15 cellular contexts compared by ENCODE assay signal in genomic region chr5:140567871-140568270, GRCh38. TPM values are rescaled to one million over a fixed set of nuclear protein-coding genes. Genes with fewer than 3 reads are reported as not detected.
DNase-seq lines count a peak whose midpoint lies in the region; ATAC-seq and TF ChIP-seq lines count a peak whose summit lies in the region.
"Had no signal": no experiment of that assay in that cellular context is flagged by ENCODE, and none has a peak within 500 bp of the region (broad histone marks: within the 10 kb centered on the region; RNA-seq: fewer than 3 reads in every experiment).

No MANE protein-coding gene starts in this region.

- peaks cover 47% of the 10 kb centered on the region for H3K4me1 ChIP-seq in KMS-11 (ENCODE audit: low read depth, poor library complexity, severe bottlenecking)
- peaks cover 76% of the 10 kb centered on the region for H3K4me1 ChIP-seq in psoas muscle

- H2AFZ ChIP-seq in KMS-11 (ENCODE audit: low read depth): no peak overlapping the region

- no peak overlapping the region for H3K4me2 ChIP-seq in KMS-11

- H3K27ac Mint-ChIP-seq in activated T-cell treated with anti-CD3 and anti-CD28 coated beads, Interleukin-2, amount 50 U/mL, for 24 hours: peak overlapping the region; percentile 94
- H3K27ac Mint-ChIP-seq in central memory CD8-positive, alpha-beta T cell (ENCODE audit: low read depth): peak overlapping the region; percentile 94

- no peaks in the 10 kb centered on the region for H4K20me1 ChIP-seq in KMS-11 (ENCODE audit: insufficient read depth)

- WGBS in psoas muscle, 3 donors: 94 to 96% (median 94%) methylated on average over 13 of the region's 13 CpGs

- no peak overlapping the region for H3K4me3 ChIP-seq in KMS-11 (IDR thresholded peaks at IDR 0.05; ENCODE audit: insufficient read depth, low read depth, low read length)
- H3K4me3 ChIP-seq in psoas muscle: no peak overlapping the region
- H3K4me3 ChIP-seq: lung, right atrium auricular region had no signal

- no peaks in the 10 kb centered on the region for H3K9me3 Mint-ChIP-seq in activated T-cell treated with anti-CD3 and anti-CD28 coated beads, Interleukin-2, amount 50 U/mL, for 24 hours
- H3K9me3 Mint-ChIP-seq in central memory CD8-positive, alpha-beta T cell: no peaks in the 10 kb centered on the region

- no peaks in the 10 kb centered on the region for H3K27me3 Mint-ChIP-seq in activated T-cell treated with anti-CD3 and anti-CD28 coated beads, Interleukin-2, amount 50 U/mL, for 24 hours
- no peaks in the 10 kb centered on the region for H3K27me3 Mint-ChIP-seq in central memory CD8-positive, alpha-beta T cell

- H3K36me3 ChIP-seq in KMS-11 (ENCODE audit: insufficient read depth) (no peaks in the 10 kb centered on the region), psoas muscle (ENCODE audit: insufficient read depth in 1 of 2, low read depth in 1 of 2) (peaks cover 7 to 32% of the 10 kb centered on the region in 2 donors)

- no peak overlapping the region for H3K4me3 Mint-ChIP-seq in activated T-cell treated with anti-CD3 and anti-CD28 coated beads, Interleukin-2, amount 50 U/mL, for 24 hours
- no peak overlapping the region for H3K4me3 Mint-ChIP-seq in central memory CD8-positive, alpha-beta T cell

- no peak for DNase-seq in activated T-cell treated with anti-CD3 and anti-CD28 coated beads, Interleukin-2, amount 50 U/mL, for 24 hours
- no peak for DNase-seq in activated T-cell treated with anti-CD3 and anti-CD28 coated beads, Interleukin-2, amount 50 U/mL, for 48 hours
- no peak for DNase-seq in central memory CD8-positive, alpha-beta T cell (ENCODE audit: low spot score in 2 of 2)
- no peak for DNase-seq in psoas muscle
- DNase-seq in COR-L47 (lab: John Stamatoyannopoulos, UW): no peak
- no peak for DNase-seq in foreskin melanocyte
- DNase-seq: Caco-2, KG1, NCI-H2171 treated with DMSO at 0.1 percent for 48 hours had no signal

- H3K9ac ChIP-seq in KMS-11: no peak overlapping the region

- no peaks in the 10 kb centered on the region for H3K9me3 ChIP-seq in psoas muscle
- H3K9me3 ChIP-seq: Caco-2, right atrium auricular region had no signal

- intact Hi-C loops in psoas muscle (cut with DNase I): loop anchor here (5.0 kb wide), 3 partner anchors 69 to 326 kb away; partner anchors contain the start of genes HARS1 (in 1 of the 2), HARS2 (in 1 of the 2) and TMCO6 (in 1 of the 2)

- peak overlapping the region; percentile 85; the same call in 1 of the 2 replicates for H3K27ac ChIP-seq in KMS-11
- H3K27ac ChIP-seq in psoas muscle: peak overlapping the region; percentile 97
- H3K27ac ChIP-seq: HL-60 had no signal

- ATAC-seq in central memory CD8-positive, alpha-beta T cell (replicated peaks; ENCODE audit: extremely low read depth, poor library complexity, severe bottlenecking): no peak
- ATAC-seq in psoas muscle: no peak
- no peak for ATAC-seq in GM18867 (IDR thresholded peaks at IDR 0.05; ENCODE audit: unreplicated experiment)

- TF ChIP-seq CTCF in KMS-11 (conservative IDR thresholded peaks at IDR 0.05; ENCODE audit: low read depth, low read length) (no peak), psoas muscle (IDR thresholded peaks at IDR 0.05) (no peak)

- peaks cover 59% of the 10 kb centered on the region for H3K4me1 Mint-ChIP-seq in activated T-cell treated with anti-CD3 and anti-CD28 coated beads, Interleukin-2, amount 50 U/mL, for 24 hours (ENCODE audit: low read depth)
- peaks cover 59% of the 10 kb centered on the region for H3K4me1 Mint-ChIP-seq in central memory CD8-positive, alpha-beta T cell

- peaks cover 59% of the 10 kb centered on the region for H3K36me3 Mint-ChIP-seq in activated T-cell treated with anti-CD3 and anti-CD28 coated beads, Interleukin-2, amount 50 U/mL, for 24 hours (ENCODE audit: low read depth)
- H3K36me3 Mint-ChIP-seq in central memory CD8-positive, alpha-beta T cell (ENCODE audit: insufficient read depth): peaks cover 13% of the 10 kb centered on the region

- H3K27me3 ChIP-seq in KMS-11 (ENCODE audit: insufficient read depth, low read depth) (no peaks in the 10 kb centered on the region), psoas muscle (ENCODE audit: insufficient read depth in 3 of 3, low read length in 2 of 3) (no peaks in the 10 kb centered on the region)
- H3K27me3 ChIP-seq: right atrium auricular region had no signal

- H3K79me2 ChIP-seq in KMS-11 (ENCODE audit: insufficient read depth, low read depth): peaks cover 23% of the 10 kb centered on the region

RNA-seq across cellular contexts. Expression of gene SLC35A4, which starts 3.2 kb away (rescaled TPM):
- 100 to 1,000 TPM in 3 of 4 donors, 10 to 100 TPM in 1; 95.7 to 129 (median 117) TPM for total RNA-seq in psoas muscle
- polyA plus RNA-seq in psoas muscle: 100 to 1,000 TPM in 1 of 3 donors, 10 to 100 TPM in 2; 49.9 to 149 (median 99.6) TPM

RNA-seq across cellular contexts. Expression of gene APBB3, which starts 3.5 kb away (rescaled TPM):
- total RNA-seq in psoas muscle: 10 to 100 TPM in 3 of 4 donors, 1 to 10 TPM in 1; 9.5 to 25.4 (median 16.4) TPM
- 1 to 10 TPM; 4.3 to 7.6 (median 6.6) TPM for polyA plus RNA-seq in psoas muscle

RNA-seq across cellular contexts. Expression of gene SRA1, which starts 10.6 kb away (rescaled TPM):
- 10 to 100 TPM; 33.4 to 58.5 (median 37.6) TPM for total RNA-seq in psoas muscle
- 10 to 100 TPM; 36.9 to 78.0 (median 58.6) TPM for polyA plus RNA-seq in psoas muscle

RNA-seq across cellular contexts. Expression of gene EIF4EBP3, which starts 20.4 kb away (rescaled TPM):
- total RNA-seq in psoas muscle: 100 to 1,000 TPM in 1 of 4 donors, 10 to 100 TPM in 3; 31.7 to 116 (median 40.5) TPM
- 10 to 100 TPM; 43.8 to 81.8 (median 64.2) TPM for polyA plus RNA-seq in psoas muscle
- total RNA-seq: RPMI7951 had no signal
